ENCODE assay signal across 13 cellular contexts in genomic region chr3:191502583-191502982, GRCh38. TPM values are rescaled to one million over a fixed set of nuclear protein-coding genes. Genes with fewer than 3 reads are reported as not detected.
A peak's percentile ranks its signal among the peaks of the same experiment; 100 is the strongest.
DNase-seq lines count a peak whose midpoint lies in the region; ATAC-seq and TF ChIP-seq lines count a peak whose summit lies in the region.
"Had no signal": no experiment of that assay in that cellular context is flagged by ENCODE, and none has a peak within 500 bp of the region (broad histone marks: within the 10 kb centered on the region; RNA-seq: fewer than 3 reads in every experiment).

No MANE protein-coding gene starts in this region.

- no peaks in the 10 kb centered on the region for H3K27me3 Mint-ChIP-seq in nephron progenitor cell (ENCODE audit: low read depth, poor library complexity)

- dilution Hi-C loops in mammary epithelial cell (cut with HindIII; ENCODE audit: low sequenced_read_pairs): no loop called here

- no peaks in the 10 kb centered on the region for H3K36me3 Mint-ChIP-seq in nephron progenitor cell (ENCODE audit: low read depth)

- H4K20me1 ChIP-seq in mammary epithelial cell (ENCODE audit: insufficient read depth, low read length): no peaks in the 10 kb centered on the region

- H3K4me1 Mint-ChIP-seq in nephron progenitor cell: peaks cover 13% of the 10 kb centered on the region

- intact Hi-C loops in mammary epithelial cell (cut with micrococcal nuclease): loop anchor here (5.0 kb wide), 2 partner anchors 85 to 940 kb away; no protein-coding TSS in a partner anchor

- no peaks in the 10 kb centered on the region for H3K27me3 ChIP-seq in mammary epithelial cell (ENCODE audit: insufficient read depth, low read length)

- H3K4me3 ChIP-seq in LNCaP clone FGC (ENCODE audit: low read depth, low read length) (no peak overlapping the region), mammary epithelial cell (replicated peaks in 1 of 3; ENCODE audit: insufficient read depth in 1 of 3, low read depth in 2 of 3, low read length in 3 of 3) (no peak overlapping the region)

- CTCF ChIA-PET in mammary epithelial cell (lab: Charles Lee; ENCODE audit: low non-redundant PET): no interaction called here

- no peaks in the 10 kb centered on the region for H3K9me3 Mint-ChIP-seq in nephron progenitor cell

- no peak overlapping the region for H2AFZ ChIP-seq in mammary epithelial cell (ENCODE audit: low read depth, low read length)

- 90% methylated on average over 3 of the region's 3 CpGs for WGBS in mammary epithelial cell (ENCODE audit: low coverage, missing lambda C conversion rate)

- in situ Hi-C loops in mammary epithelial cell (cut with MboI; ENCODE audit: low sequenced_read_pairs in 2 of 2): no loop called here

- no TSS peak for BruUV-seq in mammary epithelial cell (replicated peaks; lab: Mats Ljungman, UMichigan)

- no peak for ATAC-seq in stimulated activated naive CD8-positive, alpha-beta T cell treated with anti-CD3 and anti-CD28 coated beads, Interleukin-15, Interleukin-2, amounts not matched to agents 100 U/mL and 50 U/mL, for 24 hours
- no peak for ATAC-seq in HG03378 (IDR thresholded peaks at IDR 0.05; ENCODE audit: unreplicated experiment)

- peak; percentile 22 for DNase-seq in DMS 273 (lab: John Stamatoyannopoulos, UW; ENCODE audit: unreplicated experiment)
- no peak for DNase-seq in DMS 273 treated with DMSO at 0.1 percent for 48 hours (lab: John Stamatoyannopoulos, UW)
- peak; percentile 3 for DNase-seq in LNCaP clone FGC (ENCODE audit: low read depth)
- no peak for DNase-seq in mammary epithelial cell
- DNase-seq in nephron progenitor cell: no peak
- DNase-seq in stimulated activated naive CD8-positive, alpha-beta T cell treated with anti-CD3 and anti-CD28 coated beads, Interleukin-15, Interleukin-2, amounts not matched to agents 100 U/mL and 50 U/mL, for 24 hours: no peak
- DNase-seq in dedifferentiated amniotic fluid mesenchymal stem cell (ENCODE audit: extremely low spot score): no peak
- DNase-seq: 8988T, hypothalamus, nucleus accumbens had no signal

- no peaks in the 10 kb centered on the region for H3K36me3 ChIP-seq in mammary epithelial cell (ENCODE audit: insufficient read depth, low read length)

- no peak overlapping the region for H3K4me3 Mint-ChIP-seq in nephron progenitor cell

- no peaks in the 10 kb centered on the region for H3K9me3 ChIP-seq in mammary epithelial cell (replicated peaks; ENCODE audit: insufficient read depth, low read length)

- H3K79me2 ChIP-seq in mammary epithelial cell (ENCODE audit: insufficient read depth, low read length): no peaks in the 10 kb centered on the region

- no peak overlapping the region for H3K27ac ChIP-seq in mammary epithelial cell (ENCODE audit: insufficient read depth, low read depth, low read length)

- no peak overlapping the region for H3K9ac ChIP-seq in mammary epithelial cell (ENCODE audit: insufficient read depth, low read length)

- TF ChIP-seq CTCF in LNCaP clone FGC (IDR thresholded peaks at IDR 0.05; ENCODE audit: control insufficient read depth, extremely low read depth, insufficient read depth) (peak; percentile 70), mammary epithelial cell (conservative IDR thresholded peaks at IDR 0.05 in 1 of 2, IDR thresholded peaks at IDR 0.05 in 1 of 2; ENCODE audit: extremely low read depth in 1 of 2, insufficient read depth in 1 of 2, low read depth in 1 of 2, low read length in 2 of 2) (peak; percentile 41 to 69), nephron progenitor cell (IDR thresholded peaks at IDR 0.05) (peak; percentile 38)

- H3K4me2 ChIP-seq in mammary epithelial cell (ENCODE audit: insufficient read depth, low read depth, low read length): no peak overlapping the region

- peaks cover 14% of the 10 kb centered on the region for H3K4me1 ChIP-seq in mammary epithelial cell (ENCODE audit: insufficient read depth, low read length)

- H3K27ac Mint-ChIP-seq in nephron progenitor cell: no peak overlapping the region

RNA-seq across cellular contexts. Expression of gene PYDC2, which starts 41.6 kb away (rescaled TPM):
- total RNA-seq in mammary epithelial cell: not detected
- polyA plus RNA-seq in mammary epithelial cell: not detected
- not detected for polyA minus RNA-seq in mammary epithelial cell
- total RNA-seq: cerebellum, urinary bladder had no signal
- polyA plus RNA-seq: urinary bladder had no signal

Comparison
In these comparisons a context has a peak if more than half of its experiments do, and no peak if none do; other contexts are left out.
1. DNase-seq: peak in DMS 273 (single experiment) and LNCaP clone FGC (single experiment); none in DMS 273 treated with DMSO at 0.1 percent for 48 hours (single experiment), mammary epithelial cell (single experiment), nephron progenitor cell (single experiment), stimulated activated naive CD8-positive, alpha-beta T cell treated with anti-CD3 and anti-CD28 coated beads, Interleukin-15, Interleukin-2, amounts not matched to agents 100 U/mL and 50 U/mL, for 24 hours (single experiment) and dedifferentiated amniotic fluid mesenchymal stem cell (single experiment).
2. Peak in every context shown above with its lines, with median percentiles within 50 percentile points of each other: CTCF ChIP-seq.